ENCODE assay signal across 3 cellular contexts in genomic region chr10:84292502-84292901, GRCh38.
A peak's percentile ranks its signal among the peaks of the same experiment; 100 is the strongest.
TF ChIP-seq lines count a peak whose summit lies in the region.

No MANE protein-coding gene starts in this region.

TF ChIP-seq in K562, 482 proteins besides CTCF, POLR2A, EP300 and RAD21:
- TF ChIP-seq GTF2E2 (tag; IDR thresholded peaks at IDR 0.05) (0 out of 2 replicates have a peak, but pooled peaks have one; percentile 3), ZBTB1 (CRISPR knock-in tag; IDR thresholded peaks at IDR 0.05; ENCODE audit: borderline replicate concordance, low read depth) (no peak)

TF ChIP-seq in SK-N-SH treated with all-trans-retinoic acid at 6 μM for 48 hours, 23 proteins besides CTCF, POLR2A, EP300 and RAD21:
- TF ChIP-seq BACH2 (CRISPR knock-in tag; IDR thresholded peaks at IDR 0.05; ENCODE audit: borderline replicate concordance), result no peak

TF ChIP-seq in WTC11, 78 proteins besides CTCF, POLR2A, EP300 and RAD21:
- TF ChIP-seq ZNF512 (CRISPR knock-in tag; IDR thresholded peaks at IDR 0.05; ENCODE audit: borderline replicate concordance) (no peak), ZNF219 (CRISPR knock-in tag; IDR thresholded peaks at IDR 0.05; ENCODE audit: borderline replicate concordance) (no peak), ELF4 (CRISPR knock-in tag; IDR thresholded peaks at IDR 0.05; ENCODE audit: low read depth) (no peak), ZBTB43 (CRISPR knock-in tag; IDR thresholded peaks at IDR 0.05) (no peak), JAZF1 (CRISPR knock-in tag; IDR thresholded peaks at IDR 0.05) (no peak), FOXP1 (CRISPR knock-in tag; IDR thresholded peaks at IDR 0.05; ENCODE audit: borderline replicate concordance) (no peak), MAX (CRISPR knock-in tag; IDR thresholded peaks at IDR 0.05) (no peak), PRRX2 (CRISPR knock-in tag; IDR thresholded peaks at IDR 0.05) (no peak), ZBTB21 (CRISPR knock-in tag; IDR thresholded peaks at IDR 0.05; ENCODE audit: borderline replicate concordance) (no peak), TEAD4 (CRISPR knock-in tag; IDR thresholded peaks at IDR 0.05) (no peak), E2F5 (CRISPR knock-in tag; IDR thresholded peaks at IDR 0.05) (no peak), TEAD1 (CRISPR knock-in tag; IDR thresholded peaks at IDR 0.05) (no peak)
